Comparison of ENCODE assay signal across 15 cellular contexts in the genomic region with DNA sequence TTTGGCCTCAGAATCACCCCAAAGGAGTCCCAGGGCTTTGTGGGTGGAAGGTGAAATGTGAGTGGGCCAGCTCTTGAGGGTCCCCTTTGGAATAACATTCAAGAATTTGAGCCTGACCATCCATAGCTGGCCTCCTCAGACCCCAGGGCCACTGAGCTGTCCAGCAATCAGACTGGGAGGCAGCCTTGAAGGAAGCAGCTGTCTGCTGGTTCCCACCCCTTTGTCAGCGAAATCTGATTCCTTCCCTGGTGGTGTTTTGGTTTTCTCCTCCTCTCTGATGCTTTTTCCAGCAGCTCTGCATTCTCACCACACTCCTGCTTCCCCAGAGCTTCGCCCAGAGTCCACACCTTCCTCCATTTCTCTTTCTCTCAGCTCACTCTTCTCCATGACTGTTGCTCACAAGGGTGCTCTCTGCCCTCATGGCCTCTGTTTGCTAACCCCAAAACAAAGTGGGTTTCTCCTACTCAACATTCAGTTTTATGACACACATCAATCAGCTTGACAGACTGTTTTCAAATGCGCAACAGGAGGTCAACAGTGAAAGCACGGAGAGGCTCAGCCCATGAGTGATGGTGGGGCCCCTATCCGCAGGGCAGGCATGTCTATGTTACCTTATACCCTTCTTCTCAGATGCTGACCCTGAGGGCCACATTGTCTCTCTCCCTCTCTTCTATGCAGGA.
A peak's percentile ranks its signal among the peaks of the same experiment; 100 is the strongest.
DNase-seq lines count a peak whose midpoint lies in the region; ATAC-seq, FAIRE-seq and TF ChIP-seq lines count a peak whose summit lies in the region.
"Had no signal": no experiment of that assay in that cellular context is flagged by ENCODE, and none has a peak within 500 bp of the region (broad histone marks: within the 10 kb centered on the region; RNA-seq: fewer than 3 reads in every experiment).

No MANE protein-coding gene starts in this region.

- H3K27me3 ChIP-seq in astrocyte (ENCODE audit: insufficient read depth, low read length): no peaks in the 10 kb centered on the region
- H3K27me3 ChIP-seq in parathyroid adenoma (ENCODE audit: control insufficient read depth, insufficient read depth, low read length): no peaks in the 10 kb centered on the region
- no peaks in the 10 kb centered on the region for H3K27me3 ChIP-seq in trophoblast cell (ENCODE audit: insufficient read depth, low read length)
- H3K27me3 ChIP-seq: right atrium auricular region had no signal

- H3K79me1 ChIP-seq in trophoblast cell (ENCODE audit: low read length): no peaks in the 10 kb centered on the region

- H2AK5ac ChIP-seq in trophoblast cell (ENCODE audit: low read length): no peak overlapping the region

- no peak overlapping the region for H2BK12ac ChIP-seq in trophoblast cell (ENCODE audit: low read length)

- H3K4me1 Mint-ChIP-seq in astrocyte (ENCODE audit: low read depth, unreplicated experiment): peaks cover 23% of the 10 kb centered on the region
- H3K4me1 Mint-ChIP-seq: CD4-positive, CD25-positive, alpha-beta regulatory T cell; stimulated activated memory B cell treated with anti-CD40 and anti-IgM and Interleukin-4, amounts not matched to agents 10 μg/mL and 1 μg/mL and 100 μg/mL, for 72 hours had no signal

- H3K4me3 ChIP-seq in HEK293 (ENCODE audit: low read depth, low read length) (no peak overlapping the region), astrocyte (ENCODE audit: insufficient read depth, low read depth, low read length) (no peak overlapping the region), parathyroid adenoma (ENCODE audit: low read depth, low read length) (no peak overlapping the region), trophoblast cell (ENCODE audit: low read depth, low read length) (no peak overlapping the region)
- H3K4me3 ChIP-seq: right atrium auricular region, SK-N-MC had no signal

- no peaks in the 10 kb centered on the region for H3K36me3 ChIP-seq in HEK293 (ENCODE audit: control insufficient read depth in 2 of 2, insufficient read depth in 1 of 2, low read length in 2 of 2)
- H3K36me3 ChIP-seq in astrocyte (ENCODE audit: insufficient read depth, low read length): no peaks in the 10 kb centered on the region
- H3K36me3 ChIP-seq in parathyroid adenoma (ENCODE audit: control insufficient read depth, insufficient read depth, low read length): no peaks in the 10 kb centered on the region
- no peaks in the 10 kb centered on the region for H3K36me3 ChIP-seq in trophoblast cell (ENCODE audit: control insufficient read depth in 1 of 2, insufficient read depth in 2 of 2, low read length in 2 of 2)
- H3K36me3 ChIP-seq: right atrium auricular region had no signal

- no peaks in the 10 kb centered on the region for H3K27me3 Mint-ChIP-seq in astrocyte (ENCODE audit: low read depth, unreplicated experiment)
- H3K27me3 Mint-ChIP-seq: brain; stimulated activated memory B cell treated with anti-CD40 and anti-IgM and Interleukin-4, amounts not matched to agents 10 μg/mL and 1 μg/mL and 100 μg/mL, for 72 hours had no signal

- CTCF ChIA-PET in HEK293 (lab: Yijun Ruan, JAX): no interaction called here

- H3K4me1 ChIP-seq in HEK293 (ENCODE audit: control insufficient read depth, insufficient read depth, low read length) (peaks cover 8% of the 10 kb centered on the region), astrocyte (ENCODE audit: insufficient read depth, low read length) (peaks cover 6% of the 10 kb centered on the region), parathyroid adenoma (peaks cover 4% of the 10 kb centered on the region), trophoblast cell (ENCODE audit: control insufficient read depth in 1 of 2, insufficient read depth in 2 of 2, low read length in 2 of 2) (peaks cover 5 to 11% of the 10 kb centered on the region in 2 experiments)
- H3K4me1 ChIP-seq: right atrium auricular region had no signal

- H3K79me2 ChIP-seq in astrocyte (ENCODE audit: insufficient read depth, low read length) (no peaks in the 10 kb centered on the region), parathyroid adenoma (no peaks in the 10 kb centered on the region), trophoblast cell (ENCODE audit: control insufficient read depth, insufficient read depth, low read length, poor library complexity) (no peaks in the 10 kb centered on the region)

- H4K91ac ChIP-seq in trophoblast cell (ENCODE audit: low read depth, low read length): no peak overlapping the region

- no peak overlapping the region for H3K23ac ChIP-seq in trophoblast cell (ENCODE audit: low read length)

- no peak overlapping the region for H4K12ac ChIP-seq in trophoblast cell (ENCODE audit: low read depth, low read length)

- H3K4me2 ChIP-seq in astrocyte (ENCODE audit: low read length) (no peak overlapping the region), parathyroid adenoma (ENCODE audit: low read length) (no peak overlapping the region), trophoblast cell (ENCODE audit: low read length) (no peak overlapping the region)

- no peak overlapping the region for H3K18ac ChIP-seq in trophoblast cell (ENCODE audit: low read length)

- peaks cover 23% of the 10 kb centered on the region for H3K36me3 Mint-ChIP-seq in astrocyte (ENCODE audit: low read depth, unreplicated experiment)
- H3K36me3 Mint-ChIP-seq: CD4-positive, CD25-positive, alpha-beta regulatory T cell; stimulated activated memory B cell treated with anti-CD40 and anti-IgM and Interleukin-4, amounts not matched to agents 10 μg/mL and 1 μg/mL and 100 μg/mL, for 72 hours had no signal

- no CpG with 5 or more reads among the region's 5 CpGs for WGBS in trophoblast cell (ENCODE audit: extremely low coverage, insufficient coverage, insufficient read length)

- H2AFZ ChIP-seq in astrocyte (ENCODE audit: low read depth, low read length) (no peak overlapping the region), parathyroid adenoma (peak overlapping the region; percentile 58), trophoblast cell (ENCODE audit: insufficient read depth, low read length, poor library complexity) (no peak overlapping the region)

- H4K8ac ChIP-seq in trophoblast cell (ENCODE audit: low read depth, low read length): no peak overlapping the region

- peak overlapping the region; percentile 78 for H3K27ac ChIP-seq in HEK293 (ENCODE audit: extremely low read depth, low read depth, low read length)
- H3K27ac ChIP-seq in astrocyte (ENCODE audit: low read depth, low read length): no peak overlapping the region
- no peak overlapping the region for H3K27ac ChIP-seq in parathyroid adenoma
- H3K27ac ChIP-seq in trophoblast cell (ENCODE audit: low read depth, low read length): no peak overlapping the region
- H3K27ac ChIP-seq: right atrium auricular region, SK-N-MC had no signal

- no peak for ATAC-seq in HG03025 (IDR thresholded peaks at IDR 0.05; ENCODE audit: low FRiP score, unreplicated experiment)
- ATAC-seq: stimulated activated memory B cell treated with anti-CD40 and anti-IgM and Interleukin-4, amounts not matched to agents 10 μg/mL and 1 μg/mL and 100 μg/mL, for 72 hours had no signal

- H3K14ac ChIP-seq in trophoblast cell (ENCODE audit: low read length): no peak overlapping the region

- no peak overlapping the region for H2BK5ac ChIP-seq in trophoblast cell (ENCODE audit: low read depth, low read length, poor library complexity)

- H3K9me3 Mint-ChIP-seq in astrocyte (ENCODE audit: unreplicated experiment): no peaks in the 10 kb centered on the region
- H3K9me3 Mint-ChIP-seq: brain; stimulated activated memory B cell treated with anti-CD40 and anti-IgM and Interleukin-4, amounts not matched to agents 10 μg/mL and 1 μg/mL and 100 μg/mL, for 72 hours had no signal

- no peak overlapping the region for H2BK120ac ChIP-seq in trophoblast cell (ENCODE audit: insufficient read depth, low read length, poor library complexity)

- H3K4me3 Mint-ChIP-seq in astrocyte (ENCODE audit: unreplicated experiment): no peak overlapping the region
- H3K4me3 Mint-ChIP-seq: CD4-positive, CD25-positive, alpha-beta regulatory T cell; stimulated activated memory B cell treated with anti-CD40 and anti-IgM and Interleukin-4, amounts not matched to agents 10 μg/mL and 1 μg/mL and 100 μg/mL, for 72 hours had no signal

- no peaks in the 10 kb centered on the region for H4K20me1 ChIP-seq in astrocyte (ENCODE audit: insufficient read depth, low read length)

- H3K9ac ChIP-seq in astrocyte (ENCODE audit: low read length) (no peak overlapping the region), parathyroid adenoma (no peak overlapping the region), trophoblast cell (ENCODE audit: low read length) (no peak overlapping the region)

- DNase-seq in NCI-H2029 treated with DMSO at 0.1 percent for 48 hours (lab: John Stamatoyannopoulos, UW) (peak; percentile 45), astrocyte (ENCODE audit: low read depth) (peak; percentile 9), trophoblast cell (no peak), GM19240 (ENCODE audit: insufficient read length, low spot score) (no peak)
- DNase-seq: CD4-positive, CD25-positive, alpha-beta regulatory T cell; foreskin fibroblast; stimulated activated CD4-positive, alpha-beta T cell treated with anti-CD3 and anti-CD28 coated beads, Interleukin-4, amount 100 ng/mL, for 24 hours had no signal

- POLR2A ChIA-PET in HEK293 (lab: Yijun Ruan, JAX): no interaction called here

- H3K9me3 ChIP-seq in HEK293 (ENCODE audit: control insufficient read depth, insufficient read depth, low read depth, low read length) (no peaks in the 10 kb centered on the region), astrocyte (ENCODE audit: insufficient read depth, low read depth, low read length) (no peaks in the 10 kb centered on the region), parathyroid adenoma (ENCODE audit: control insufficient read depth, low read length) (no peaks in the 10 kb centered on the region), trophoblast cell (ENCODE audit: insufficient read depth, low read depth, low read length) (no peaks in the 10 kb centered on the region)
- H3K9me3 ChIP-seq: right atrium auricular region had no signal

- H3K27ac Mint-ChIP-seq in astrocyte (ENCODE audit: unreplicated experiment): no peak overlapping the region
- H3K27ac Mint-ChIP-seq: CD4-positive, CD25-positive, alpha-beta regulatory T cell; stimulated activated memory B cell treated with anti-CD40 and anti-IgM and Interleukin-4, amounts not matched to agents 10 μg/mL and 1 μg/mL and 100 μg/mL, for 72 hours had no signal

- no peak for TF ChIP-seq CTCF in HEK293 (tag by site-specific recombination; IDR thresholded peaks at IDR 0.05)
- TF ChIP-seq CTCF in astrocyte (IDR thresholded peaks at IDR 0.05; ENCODE audit: insufficient read depth, low read depth, low read length): no peak
- TF ChIP-seq CTCF in parathyroid adenoma (IDR thresholded peaks at IDR 0.05): no peak

- FAIRE-seq in astrocyte (lab: Jason Lieb, UNC): no peak
- FAIRE-seq: islet of Langerhans had no signal

- H3K4ac ChIP-seq in trophoblast cell (ENCODE audit: low read depth, low read length): no peak overlapping the region

TF ChIP-seq in HEK293, 187 proteins besides CTCF, POLR2A, EP300 and RAD21 (continues in another document):
- no peak for TF ChIP-seq MZF1 (tag by site-specific recombination; IDR thresholded peaks at IDR 0.05; ENCODE audit: borderline replicate concordance)

Comparison
In these comparisons a context has a peak if more than half of its experiments do, and no peak if none do; other contexts are left out.
1. DNase-seq: peak in NCI-H2029 treated with DMSO at 0.1 percent for 48 hours (single experiment) and astrocyte (single experiment); none in trophoblast cell (0 of 2) and GM19240 (single experiment).